Comparison of ENCODE assay signal across 1 cellular context in genomic region chr18:3720818-3721545, GRCh38.
TF ChIP-seq lines count a peak whose summit lies in the region.

No MANE protein-coding gene starts in this region.

TF ChIP-seq in K562, 482 proteins besides CTCF, POLR2A, EP300 and RAD21:
- TF ChIP-seq, protein P1, sequence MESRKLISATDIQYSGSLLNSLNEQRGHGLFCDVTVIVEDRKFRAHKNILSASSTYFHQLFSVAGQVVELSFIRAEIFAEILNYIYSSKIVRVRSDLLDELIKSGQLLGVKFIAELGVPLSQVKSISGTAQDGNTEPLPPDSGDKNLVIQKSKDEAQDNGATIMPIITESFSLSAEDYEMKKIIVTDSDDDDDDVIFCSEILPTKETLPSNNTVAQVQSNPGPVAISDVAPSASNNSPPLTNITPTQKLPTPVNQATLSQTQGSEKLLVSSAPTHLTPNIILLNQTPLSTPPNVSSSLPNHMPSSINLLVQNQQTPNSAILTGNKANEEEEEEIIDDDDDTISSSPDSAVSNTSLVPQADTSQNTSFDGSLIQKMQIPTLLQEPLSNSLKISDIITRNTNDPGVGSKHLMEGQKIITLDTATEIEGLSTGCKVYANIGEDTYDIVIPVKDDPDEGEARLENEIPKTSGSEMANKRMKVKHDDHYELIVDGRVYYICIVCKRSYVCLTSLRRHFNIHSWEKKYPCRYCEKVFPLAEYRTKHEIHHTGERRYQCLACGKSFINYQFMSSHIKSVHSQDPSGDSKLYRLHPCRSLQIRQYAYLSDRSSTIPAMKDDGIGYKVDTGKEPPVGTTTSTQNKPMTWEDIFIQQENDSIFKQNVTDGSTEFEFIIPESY (CRISPR knock-in tag; IDR thresholded peaks at IDR 0.05): no peak
- TF ChIP-seq ZNF316 (IDR thresholded peaks at IDR 0.05): peak; percentile 29; the same call in 1 of the 2 replicates
- TF ChIP-seq C11orf30 (IDR thresholded peaks at IDR 0.05; ENCODE audit: low read depth): peak; percentile 34; the same call in 1 of the 2 replicates
- TF ChIP-seq MAFG (tag; conservative IDR thresholded peaks at IDR 0.05): 0 out of 2 replicates have a peak, but pooled peaks have one; percentile 24
- TF ChIP-seq, protein P2, sequence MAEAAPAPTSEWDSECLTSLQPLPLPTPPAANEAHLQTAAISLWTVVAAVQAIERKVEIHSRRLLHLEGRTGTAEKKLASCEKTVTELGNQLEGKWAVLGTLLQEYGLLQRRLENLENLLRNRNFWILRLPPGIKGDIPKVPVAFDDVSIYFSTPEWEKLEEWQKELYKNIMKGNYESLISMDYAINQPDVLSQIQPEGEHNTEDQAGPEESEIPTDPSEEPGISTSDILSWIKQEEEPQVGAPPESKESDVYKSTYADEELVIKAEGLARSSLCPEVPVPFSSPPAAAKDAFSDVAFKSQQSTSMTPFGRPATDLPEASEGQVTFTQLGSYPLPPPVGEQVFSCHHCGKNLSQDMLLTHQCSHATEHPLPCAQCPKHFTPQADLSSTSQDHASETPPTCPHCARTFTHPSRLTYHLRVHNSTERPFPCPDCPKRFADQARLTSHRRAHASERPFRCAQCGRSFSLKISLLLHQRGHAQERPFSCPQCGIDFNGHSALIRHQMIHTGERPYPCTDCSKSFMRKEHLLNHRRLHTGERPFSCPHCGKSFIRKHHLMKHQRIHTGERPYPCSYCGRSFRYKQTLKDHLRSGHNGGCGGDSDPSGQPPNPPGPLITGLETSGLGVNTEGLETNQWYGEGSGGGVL (CRISPR knock-in tag; IDR thresholded peaks at IDR 0.05): no peak
- TF ChIP-seq BDP1 (IDR thresholded peaks at IDR 0.05; ENCODE audit: insufficient read depth, insufficient read length): no peak
- TF ChIP-seq NFE2 (IDR thresholded peaks at IDR 0.05; ENCODE audit: low read depth): no peak
